ENCODE assay signal across 8 cellular contexts in genomic region chr7:75994388-75995051, GRCh38. TPM values are rescaled to one million over a fixed set of nuclear protein-coding genes. Genes with fewer than 3 reads are reported as not detected.
DNase-seq lines count a peak whose midpoint lies in the region; ATAC-seq, FAIRE-seq and TF ChIP-seq lines count a peak whose summit lies in the region.

Gene TMEM120A (minus strand): TSS chr7:75994595. CDS start chr7:75994570, 25 bp downstream.

- H3K36me3 Mint-ChIP-seq in activated T-helper 17 cell treated with anti-CD3 and anti-CD28 coated beads, Interleukin-2, amount 50 U/mL, for 72 hours (ENCODE audit: low read depth): peaks cover 33% of the 10 kb centered on the region
- no peaks in the 10 kb centered on the region for H3K36me3 Mint-ChIP-seq in natural killer cell

- peak; percentile 99 for ATAC-seq in activated T-helper 17 cell treated with anti-CD3 and anti-CD28 coated beads, Interleukin-2, amount 50 U/mL, for 72 hours (replicated peaks)
- peak; percentile 99 for ATAC-seq in natural killer cell

- intact Hi-C loops in natural killer cell (cut with micrococcal nuclease): no loop called here

- peak within 1 kb of the TSS; percentile 36 for H3K27ac Mint-ChIP-seq in activated T-helper 17 cell treated with anti-CD3 and anti-CD28 coated beads, Interleukin-2, amount 50 U/mL, for 72 hours
- H3K27ac Mint-ChIP-seq in natural killer cell: peak within 1 kb of the TSS; percentile 23 to 76

- no peaks in the 10 kb centered on the region for H3K9me3 Mint-ChIP-seq in activated T-helper 17 cell treated with anti-CD3 and anti-CD28 coated beads, Interleukin-2, amount 50 U/mL, for 72 hours
- H3K9me3 Mint-ChIP-seq in natural killer cell: no peaks in the 10 kb centered on the region

- TF ChIP-seq CTCF in RWPE1 (conservative IDR thresholded peaks at IDR 0.05; ENCODE audit: low read depth): no peak; the same call in 1 of the 2 replicates
- TF ChIP-seq CTCF in fibroblast of mammary gland (conservative IDR thresholded peaks at IDR 0.05; ENCODE audit: control insufficient read depth, insufficient read depth, low read depth, low read length): no peak
- TF ChIP-seq CTCF in natural killer cell (IDR thresholded peaks at IDR 0.05): no peak

- peaks cover 15% of the 10 kb centered on the region for H3K4me1 Mint-ChIP-seq in activated T-helper 17 cell treated with anti-CD3 and anti-CD28 coated beads, Interleukin-2, amount 50 U/mL, for 72 hours
- H3K4me1 Mint-ChIP-seq in natural killer cell: peaks cover 18 to 51% of the 10 kb centered on the region in 2 donors

- H3K27me3 Mint-ChIP-seq in activated T-helper 17 cell treated with anti-CD3 and anti-CD28 coated beads, Interleukin-2, amount 50 U/mL, for 72 hours: no peaks in the 10 kb centered on the region
- no peaks in the 10 kb centered on the region for H3K27me3 Mint-ChIP-seq in natural killer cell (ENCODE audit: low read depth in 2 of 2)

- H3K4me3 ChIP-seq in fibroblast of mammary gland (ENCODE audit: control insufficient read depth, low read depth, low read length): peak within 1 kb of the TSS; percentile 72

- peak; percentile 92 for DNase-seq in ELR (ENCODE audit: low read depth)
- DNase-seq in H54 (ENCODE audit: insufficient read length, low spot score): peak; percentile 97
- peak; percentile 97 for DNase-seq in LoVo (ENCODE audit: low spot score)
- peak; percentile 99 for DNase-seq in RWPE1 (ENCODE audit: low spot score)
- DNase-seq in fibroblast of mammary gland (ENCODE audit: low read depth): peak; percentile 87
- DNase-seq in natural killer cell: peak; percentile 95
- DNase-seq in stimulated activated naive CD4-positive, alpha-beta T cell (lab: John Stamatoyannopoulos, UW): peak; percentile 81 to 94 (median 92)

- H3K27ac ChIP-seq in RWPE1: peak within 1 kb of the TSS; percentile 76

- CTCF ChIA-PET in RWPE1 (lab: Yijun Ruan, JAX): interaction anchor here (0.6 kb wide), 1 partner anchor 359 kb away, joined by 3 read pairs; no protein-coding TSS in a partner anchor

- peak within 1 kb of the TSS; percentile 76 for H3K4me3 Mint-ChIP-seq in activated T-helper 17 cell treated with anti-CD3 and anti-CD28 coated beads, Interleukin-2, amount 50 U/mL, for 72 hours
- peak within 1 kb of the TSS; percentile 83 for H3K4me3 Mint-ChIP-seq in natural killer cell

- POLR2A ChIA-PET in RWPE1 (lab: Yijun Ruan, JAX; ENCODE audit: low non-redundant PET): interaction anchor here (0.5 kb wide), 1 partner anchor 79 kb away, joined by 3 read pairs; no protein-coding TSS in a partner anchor

- FAIRE-seq in H54 (lab: Jason Lieb, UNC): no peak

- TF ChIP-seq POLR2A in H54 (IDR thresholded peaks at IDR 0.05; ENCODE audit: low read depth, low read length): peak; percentile 76

RNA-seq across cellular contexts. Expression of gene TMEM120A, which starts in this region (rescaled TPM):
- 10 to 100 TPM; 30.5 to 51.7 TPM for total RNA-seq in activated T-helper 17 cell treated with anti-CD3 and anti-CD28 coated beads, Interleukin-2, amount 50 U/mL, for 72 hours
- 10 to 100 TPM; 24.3 to 38.1 (median 34.6) TPM for total RNA-seq in natural killer cell

Comparison
In these comparisons a context has a peak if more than half of its experiments do, and no peak if none do; other contexts are left out.
1. Peak in every context shown above with its lines: DNase-seq, ATAC-seq, H3K4me3 ChIP-seq and H3K27ac ChIP-seq.